In the genomic region with DNA sequence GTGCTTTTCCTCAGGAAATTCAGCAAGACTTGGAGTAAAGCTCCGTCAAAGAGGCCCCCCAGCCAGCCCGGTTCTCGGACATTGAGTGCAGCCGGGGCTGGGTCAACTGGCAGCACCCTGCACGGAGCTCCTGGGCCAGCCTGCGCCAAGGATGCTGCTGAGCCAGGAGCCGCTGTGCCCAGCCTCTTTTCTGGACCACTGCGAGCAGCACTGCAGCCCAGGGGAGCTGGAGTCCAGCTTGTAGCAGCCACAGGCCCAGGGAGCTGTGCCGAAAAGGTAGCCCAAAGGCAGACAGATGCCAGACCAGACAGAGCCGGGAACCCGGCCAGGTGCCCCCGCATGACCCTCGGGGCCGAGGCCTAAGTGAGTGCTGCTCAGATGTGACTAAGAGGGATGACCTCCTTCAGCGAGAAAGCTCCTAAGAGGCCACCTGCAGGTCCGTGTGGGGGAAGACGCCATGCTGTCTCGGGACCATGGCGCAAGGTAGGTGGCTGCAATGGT, we compare ENCODE assay signal across 1 cellular context.
TF ChIP-seq lines count a peak whose summit lies in the region.

No MANE protein-coding gene starts in this region.

TF ChIP-seq in A549, 52 proteins besides CTCF, POLR2A, EP300 and RAD21 (continued from another document):
- TF ChIP-seq, protein P1, sequence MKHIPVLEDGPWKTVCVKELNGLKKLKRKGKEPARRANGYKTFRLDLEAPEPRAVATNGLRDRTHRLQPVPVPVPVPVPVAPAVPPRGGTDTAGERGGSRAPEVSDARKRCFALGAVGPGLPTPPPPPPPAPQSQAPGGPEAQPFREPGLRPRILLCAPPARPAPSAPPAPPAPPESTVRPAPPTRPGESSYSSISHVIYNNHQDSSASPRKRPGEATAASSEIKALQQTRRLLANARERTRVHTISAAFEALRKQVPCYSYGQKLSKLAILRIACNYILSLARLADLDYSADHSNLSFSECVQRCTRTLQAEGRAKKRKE (CRISPR knock-in tag; IDR thresholded peaks at IDR 0.05; ENCODE audit: low read depth): no peak
- no peak for TF ChIP-seq CHD4 (IDR thresholded peaks at IDR 0.05; ENCODE audit: borderline replicate concordance)
TF ChIP-seq in A549: peak in this region for 0.
